Comparison of ENCODE assay signal across 25 cellular contexts in genomic region chr10:91955114-91955513, GRCh38.
"Had no signal": no experiment of that assay in that cellular context is flagged by ENCODE, and none has a peak within 500 bp of the region (broad histone marks: within the 10 kb centered on the region; RNA-seq: fewer than 3 reads in every experiment).

No MANE protein-coding gene starts in this region.

- H3K4me1 Mint-ChIP-seq: activated CD4-positive, alpha-beta T cell treated with anti-CD3 and anti-CD28 coated beads, Interleukin-2, amount 10 ng/mL, durations not matched to agents 7 days and 5 days; activated naive CD4-positive, alpha-beta T cell treated with anti-CD3 and anti-CD28 coated beads, Interleukin-2, amount 50 U/mL, for 24 hours; nephron progenitor cell; stimulated activated naive CD8-positive, alpha-beta T cell treated with anti-CD3 and anti-CD28 coated beads, Interleukin-15, amount 100 ng/mL, for 72 hours; T-cell had no signal

- H3K27ac ChIP-seq: body of pancreas, dorsolateral prefrontal cortex, esophagus muscularis mucosa, heart left ventricle, tibial artery had no signal

- H3K4me3 ChIP-seq: body of pancreas, dorsolateral prefrontal cortex, esophagus muscularis mucosa, heart left ventricle, mucosa of descending colon, tibial artery had no signal

- H3K4me1 ChIP-seq: body of pancreas, esophagus muscularis mucosa, heart left ventricle, tibial artery had no signal

- H3K9me3 Mint-ChIP-seq: activated CD4-positive, alpha-beta T cell treated with anti-CD3 and anti-CD28 coated beads, Interleukin-2, amount 10 ng/mL, durations not matched to agents 7 days and 5 days; activated naive CD4-positive, alpha-beta T cell treated with anti-CD3 and anti-CD28 coated beads, Interleukin-2, amount 50 U/mL, for 24 hours; activated T-helper 1 cell treated with anti-CD3 and anti-CD28 coated beads, Interleukin-12 subunit alpha, Interleukin-12 subunit beta, Interleukin-2, Interleukin-4 antibody, amounts not matched to agents 30 ng/mL and 10 ng/mL and 1 ng/mL, durations not matched to agents 14 hours and 24 hours and 36 hours; effector memory CD8-positive, alpha-beta T cell; nephron progenitor cell; stimulated activated effector memory CD8-positive, alpha-beta T cell treated with anti-CD3 and anti-CD28 coated beads, Interleukin-12 subunit alpha, Interleukin-12 subunit beta, amount 100 ng/mL, for 72 hours; stimulated activated naive CD8-positive, alpha-beta T cell treated with anti-CD3 and anti-CD28 coated beads, Interleukin-15, amount 100 ng/mL, for 72 hours; T-cell had no signal

- DNase-seq: activated CD4-positive, alpha-beta T cell treated with anti-CD3 and anti-CD28 coated beads, Interleukin-2, amount 10 ng/mL, durations not matched to agents 7 days and 5 days; activated CD8-positive, alpha-beta T cell treated with anti-CD3 and anti-CD28 coated beads, Interleukin-2, amount 10 ng/mL, durations not matched to agents 7 days and 5 days; activated gamma-delta T cell treated with Interleukin-2 at 50 U/mL for 16 hours; anterior cingulate cortex; body of pancreas; caudate nucleus; dorsolateral prefrontal cortex; effector memory CD8-positive, alpha-beta T cell; heart left ventricle; left colon; mesendoderm; mucosa of descending colon; nephron progenitor cell; occipital lobe; small intestine; stimulated activated CD4-positive, alpha-beta T cell treated with anti-CD3 and anti-CD28 coated beads, Interleukin-2, amount 100 ng/mL, for 24 hours; stimulated activated naive CD8-positive, alpha-beta T cell treated with anti-CD3 and anti-CD28 coated beads, Interleukin-15, amount 100 ng/mL, for 72 hours; T-cell; T1000; tibial artery had no signal

- H3K4me3 Mint-ChIP-seq: activated CD4-positive, alpha-beta T cell treated with anti-CD3 and anti-CD28 coated beads, Interleukin-2, amount 10 ng/mL, durations not matched to agents 7 days and 5 days; activated CD8-positive, alpha-beta T cell treated with anti-CD3 and anti-CD28 coated beads, Interleukin-2, amount 10 ng/mL, durations not matched to agents 7 days and 5 days; activated naive CD4-positive, alpha-beta T cell treated with anti-CD3 and anti-CD28 coated beads, Interleukin-2, amount 50 U/mL, for 24 hours; activated T-helper 1 cell treated with anti-CD3 and anti-CD28 coated beads, Interleukin-12 subunit alpha, Interleukin-12 subunit beta, Interleukin-2, Interleukin-4 antibody, amounts not matched to agents 30 ng/mL and 10 ng/mL and 1 ng/mL, durations not matched to agents 14 hours and 24 hours and 36 hours; effector memory CD8-positive, alpha-beta T cell; nephron progenitor cell; stimulated activated effector memory CD8-positive, alpha-beta T cell treated with anti-CD3 and anti-CD28 coated beads, Interleukin-12 subunit alpha, Interleukin-12 subunit beta, amount 100 ng/mL, for 72 hours; stimulated activated naive CD8-positive, alpha-beta T cell treated with anti-CD3 and anti-CD28 coated beads, Interleukin-15, amount 100 ng/mL, for 72 hours; T-cell had no signal

- H3K27me3 Mint-ChIP-seq: activated CD4-positive, alpha-beta T cell treated with anti-CD3 and anti-CD28 coated beads, Interleukin-2, amount 10 ng/mL, durations not matched to agents 7 days and 5 days; activated naive CD4-positive, alpha-beta T cell treated with anti-CD3 and anti-CD28 coated beads, Interleukin-2, amount 50 U/mL, for 24 hours; effector memory CD8-positive, alpha-beta T cell; stimulated activated naive CD8-positive, alpha-beta T cell treated with anti-CD3 and anti-CD28 coated beads, Interleukin-15, amount 100 ng/mL, for 72 hours; T-cell had no signal

- H3K9me3 ChIP-seq: body of pancreas, esophagus muscularis mucosa, heart left ventricle, mucosa of descending colon, tibial artery had no signal

- H3K27me3 ChIP-seq: body of pancreas, dorsolateral prefrontal cortex, esophagus muscularis mucosa, heart left ventricle, tibial artery had no signal

- H3K27ac Mint-ChIP-seq: activated CD4-positive, alpha-beta T cell treated with anti-CD3 and anti-CD28 coated beads, Interleukin-2, amount 10 ng/mL, durations not matched to agents 7 days and 5 days; activated CD8-positive, alpha-beta T cell treated with anti-CD3 and anti-CD28 coated beads, Interleukin-2, amount 10 ng/mL, durations not matched to agents 7 days and 5 days; activated naive CD4-positive, alpha-beta T cell treated with anti-CD3 and anti-CD28 coated beads, Interleukin-2, amount 50 U/mL, for 24 hours; activated T-helper 1 cell treated with anti-CD3 and anti-CD28 coated beads, Interleukin-12 subunit alpha, Interleukin-12 subunit beta, Interleukin-2, Interleukin-4 antibody, amounts not matched to agents 30 ng/mL and 10 ng/mL and 1 ng/mL, durations not matched to agents 14 hours and 24 hours and 36 hours; effector memory CD8-positive, alpha-beta T cell; stimulated activated effector memory CD8-positive, alpha-beta T cell treated with anti-CD3 and anti-CD28 coated beads, Interleukin-12 subunit alpha, Interleukin-12 subunit beta, amount 100 ng/mL, for 72 hours; T-cell had no signal

- ATAC-seq: activated CD8-positive, alpha-beta T cell treated with anti-CD3 and anti-CD28 coated beads, Interleukin-2, amount 10 ng/mL, durations not matched to agents 7 days and 5 days; body of pancreas; effector memory CD8-positive, alpha-beta T cell; heart left ventricle; left colon; mucosa of descending colon; sciatic nerve; stimulated activated effector memory CD8-positive, alpha-beta T cell treated with anti-CD3 and anti-CD28 coated beads, Interleukin-12 subunit alpha, Interleukin-12 subunit beta, amount 100 ng/mL, for 72 hours; stimulated activated naive CD8-positive, alpha-beta T cell treated with anti-CD3 and anti-CD28 coated beads, Interleukin-15, amount 100 ng/mL, for 72 hours; T-cell had no signal
